In genomic region chr19:41308450-41309224, GRCh38 we compare ENCODE assay signal across 1 cellular context.
TF ChIP-seq lines count a peak whose summit lies in the region.

No MANE protein-coding gene starts in this region.

TF ChIP-seq in HepG2, 621 proteins besides CTCF, POLR2A, EP300 and RAD21 (continued from another document and continues in another):
- 0 out of 2 replicates have a peak, but pooled peaks have one; percentile 22 for TF ChIP-seq UBTF (CRISPR knock-in tag; IDR thresholded peaks at IDR 0.05)
- TF ChIP-seq ZNF570 (CRISPR knock-in tag; IDR thresholded peaks at IDR 0.05; ENCODE audit: borderline replicate concordance) = no peak
- TF ChIP-seq SMAD1 (CRISPR knock-in tag; IDR thresholded peaks at IDR 0.05; ENCODE audit: borderline replicate concordance, low read depth) = 0 out of 2 replicates have a peak, but pooled peaks have one; percentile 44
- TF ChIP-seq NFE2L2 (IDR thresholded peaks at IDR 0.05; ENCODE audit: low read length) = no peak
- TF ChIP-seq ZBTB8A (CRISPR knock-in tag; IDR thresholded peaks at IDR 0.05; ENCODE audit: borderline replicate concordance, low read depth) = 0 out of 2 replicates have a peak, but pooled peaks have one; percentile 34
- no peak for TF ChIP-seq ATF6 (CRISPR knock-in tag; conservative IDR thresholded peaks at IDR 0.05)
- TF ChIP-seq FOXK1 (CRISPR knock-in tag; IDR thresholded peaks at IDR 0.05; ENCODE audit: borderline replicate concordance, low read depth) = peak; percentile 36; the same call in 1 of the 2 replicates
- peak; percentile 73 for TF ChIP-seq STAG1 (CRISPR knock-in tag; IDR thresholded peaks at IDR 0.05)
- 0 out of 2 replicates have a peak, but pooled peaks have one; percentile 7 for TF ChIP-seq ZNF574 (CRISPR knock-in tag; IDR thresholded peaks at IDR 0.05)
- no peak for TF ChIP-seq MBNL3 (CRISPR knock-in tag; conservative IDR thresholded peaks at IDR 0.05)
- TF ChIP-seq TEAD3 (CRISPR knock-in tag; optimal IDR thresholded peaks at IDR 0.05; ENCODE audit: borderline replicate concordance) = peak; percentile 64
- no peak for TF ChIP-seq ELF4 (CRISPR knock-in tag; IDR thresholded peaks at IDR 0.05; ENCODE audit: borderline replicate concordance)
- TF ChIP-seq ZBTB44 (CRISPR knock-in tag; IDR thresholded peaks at IDR 0.05) = no peak
- no peak for TF ChIP-seq SP1 (IDR thresholded peaks at IDR 0.05)
- no peak for TF ChIP-seq SP1 (CRISPR knock-in tag; IDR thresholded peaks at IDR 0.05)
- 0 out of 2 replicates have a peak, but pooled peaks have one; percentile 35 for TF ChIP-seq THAP9 (CRISPR knock-in tag; IDR thresholded peaks at IDR 0.05; ENCODE audit: borderline replicate concordance)
- peak; percentile 73; the same call in 1 of the 2 replicates for TF ChIP-seq FOXA3 (CRISPR knock-in tag; IDR thresholded peaks at IDR 0.05)
- TF ChIP-seq KLF6 (CRISPR knock-in tag; IDR thresholded peaks at IDR 0.05) = no peak
- TF ChIP-seq ZNF281 (CRISPR knock-in tag; IDR thresholded peaks at IDR 0.05; ENCODE audit: borderline replicate concordance) = no peak
- 0 out of 2 replicates have a peak, but pooled peaks have one; percentile 6 for TF ChIP-seq NFKBIZ (CRISPR knock-in tag; IDR thresholded peaks at IDR 0.05)
- TF ChIP-seq ZNF772 (CRISPR knock-in tag; IDR thresholded peaks at IDR 0.05) = peak; percentile 72; the same call in 1 of the 2 replicates
- peak; percentile 35; the same call in 1 of the 2 replicates for TF ChIP-seq FOXK2 (IDR thresholded peaks at IDR 0.05)
- 0 out of 2 replicates have a peak, but pooled peaks have one; percentile 16 for TF ChIP-seq MAX (IDR thresholded peaks at IDR 0.05)
- peak; percentile 55; the same call in 1 of the 2 replicates for TF ChIP-seq ZBTB33 (CRISPR knock-in tag; IDR thresholded peaks at IDR 0.05)
- TF ChIP-seq ZNF652 (CRISPR knock-in tag; IDR thresholded peaks at IDR 0.05; ENCODE audit: borderline replicate concordance, low read depth) = 0 out of 2 replicates have a peak, but pooled peaks have one; percentile 7
- TF ChIP-seq NRL (CRISPR knock-in tag; IDR thresholded peaks at IDR 0.05; ENCODE audit: borderline replicate concordance) = peak; percentile 15; the same call in 1 of the 2 replicates
- peak; percentile 50; the same call in 1 of the 2 replicates for TF ChIP-seq ZNF501 (CRISPR knock-in tag; IDR thresholded peaks at IDR 0.05)
- no peak for TF ChIP-seq ZBTB2 (CRISPR knock-in tag; IDR thresholded peaks at IDR 0.05; ENCODE audit: low read depth)
- peak; percentile 44 for TF ChIP-seq POLR2AphosphoS5 (IDR thresholded peaks at IDR 0.05; ENCODE audit: low read depth, low read length)
- peak; percentile 76 for TF ChIP-seq XRCC5 (optimal IDR thresholded peaks at IDR 0.05; ENCODE audit: low read length)
